ENCODE assay signal across 9 cellular contexts in genomic region chr1:197868751-197869501, GRCh38. TPM values are rescaled to one million over a fixed set of nuclear protein-coding genes. Genes with fewer than 3 reads are reported as not detected.
DNase-seq lines count a peak whose midpoint lies in the region; ATAC-seq and TF ChIP-seq lines count a peak whose summit lies in the region.
"Had no signal": no experiment of that assay in that cellular context is flagged by ENCODE, and none has a peak within 500 bp of the region (broad histone marks: within the 10 kb centered on the region; RNA-seq: fewer than 3 reads in every experiment).

No MANE protein-coding gene starts in this region.

- intact Hi-C loops in mammary epithelial cell (cut with micrococcal nuclease): loop anchor here (1.0 kb wide), 5 partner anchors 93 to 596 kb away; no protein-coding TSS in a partner anchor

- H3K36me3 ChIP-seq in SJCRH30 (no peaks in the 10 kb centered on the region), mammary epithelial cell (ENCODE audit: insufficient read depth, low read length) (no peaks in the 10 kb centered on the region)

- no peak overlapping the region for H3K4me2 ChIP-seq in mammary epithelial cell (ENCODE audit: insufficient read depth, low read depth, low read length)

- no peak overlapping the region for H3K9ac ChIP-seq in mammary epithelial cell (ENCODE audit: insufficient read depth, low read length)

- in situ Hi-C loops in mammary epithelial cell (cut with MboI; ENCODE audit: low sequenced_read_pairs in 2 of 2): loop anchor here (10.0 to 25.0 kb wide), 4 partner anchors 174 to 344 kb away; no protein-coding TSS in a partner anchor

- H3K4me1 ChIP-seq in SJCRH30: no peaks in the 10 kb centered on the region
- no peaks in the 10 kb centered on the region for H3K4me1 ChIP-seq in mammary epithelial cell (ENCODE audit: insufficient read depth, low read length)

- peak; percentile 66 to 85 for TF ChIP-seq CTCF in mammary epithelial cell (conservative IDR thresholded peaks at IDR 0.05 in 1 of 2, IDR thresholded peaks at IDR 0.05 in 1 of 2; ENCODE audit: extremely low read depth in 1 of 2, insufficient read depth in 1 of 2, low read depth in 1 of 2, low read length in 2 of 2)

- DNase-seq in NCI-H345 (lab: John Stamatoyannopoulos, UW) (peak; percentile 8), NCI-H345 treated with DMSO at 0.1 percent for 48 hours (lab: John Stamatoyannopoulos, UW; ENCODE audit: unreplicated experiment) (no peak), HuH-7 (ENCODE audit: low spot score) (peak; percentile 42), SJCRH30 (peak; percentile 6 to 46), mammary epithelial cell (peak; percentile 58), kidney tubule cell (ENCODE audit: low spot score) (peak; percentile 76)
- DNase-seq in stimulated activated naive CD8-positive, alpha-beta T cell treated with anti-CD3 and anti-CD28 coated beads, Interleukin-15, Interleukin-2, amounts not matched to agents 100 U/mL and 50 U/mL, for 24 hours: peak; percentile 15

- CTCF ChIA-PET in mammary epithelial cell (lab: Charles Lee; ENCODE audit: low non-redundant PET): interaction anchor here (0.5 to 1.3 kb wide), 6 partner anchors 19 to 597 kb away, joined by 3 to 8 read pairs (median 4); no protein-coding TSS in a partner anchor

- H3K79me2 ChIP-seq in mammary epithelial cell (ENCODE audit: insufficient read depth, low read length): no peaks in the 10 kb centered on the region

- H4K20me1 ChIP-seq in mammary epithelial cell (ENCODE audit: insufficient read depth, low read length): no peaks in the 10 kb centered on the region

- H3K4me3 ChIP-seq in SJCRH30: no peak overlapping the region
- H3K4me3 ChIP-seq in mammary epithelial cell (replicated peaks in 1 of 3; ENCODE audit: insufficient read depth in 1 of 3, low read depth in 2 of 3, low read length in 3 of 3): no peak overlapping the region

- dilution Hi-C loops in mammary epithelial cell (cut with HindIII; ENCODE audit: low sequenced_read_pairs): no loop called here

- no peaks in the 10 kb centered on the region for H3K27me3 ChIP-seq in SJCRH30
- H3K27me3 ChIP-seq in mammary epithelial cell (ENCODE audit: insufficient read depth, low read length): no peaks in the 10 kb centered on the region

- no peaks in the 10 kb centered on the region for H3K9me3 ChIP-seq in SJCRH30 (replicated peaks)
- H3K9me3 ChIP-seq in mammary epithelial cell (replicated peaks; ENCODE audit: insufficient read depth, low read length): no peaks in the 10 kb centered on the region

- 13% methylated on average over 7 of the region's 7 CpGs for WGBS in mammary epithelial cell (ENCODE audit: low coverage, missing lambda C conversion rate)

- H3K27ac ChIP-seq in SJCRH30 (no peak overlapping the region), mammary epithelial cell (ENCODE audit: insufficient read depth, low read depth, low read length) (no peak overlapping the region)

- BruUV-seq in mammary epithelial cell (replicated peaks; lab: Mats Ljungman, UMichigan): no TSS peak

- ATAC-seq in GM21529 (IDR thresholded peaks at IDR 0.05; ENCODE audit: unreplicated experiment): peak; percentile 91
- ATAC-seq in stimulated activated naive CD8-positive, alpha-beta T cell treated with anti-CD3 and anti-CD28 coated beads, Interleukin-15, Interleukin-2, amounts not matched to agents 100 U/mL and 50 U/mL, for 24 hours: peak; percentile 94

- no peak overlapping the region for H2AFZ ChIP-seq in mammary epithelial cell (ENCODE audit: low read depth, low read length)

RNA-seq across cellular contexts. Expression of gene C1orf53, which starts 33.5 kb away (rescaled TPM):
- 2.5 and 2.6 TPM in 2 replicates for total RNA-seq in SJCRH30 (2014; rRNA removed; shearing (Covaris generic))
- total RNA-seq in mammary epithelial cell: 1 to 10 TPM; 3.2 to 4.2 TPM
- 3.6 TPM for polyA plus RNA-seq in mammary epithelial cell
- polyA minus RNA-seq in mammary epithelial cell: not detected
- total RNA-seq: mononuclear cell had no signal

RNA-seq across cellular contexts. Expression of gene LHX9, which starts 48.2 kb away (rescaled TPM):
- 0.33 and 0.93 TPM in 2 replicates for total RNA-seq in SJCRH30 (2014; rRNA removed; shearing (Covaris generic))
- not detected for total RNA-seq in mammary epithelial cell
- polyA plus RNA-seq in mammary epithelial cell: not detected
- polyA minus RNA-seq in mammary epithelial cell: not detected
- total RNA-seq: mononuclear cell had no signal
